Comparison of ENCODE assay signal across 8 cellular contexts in the genomic region with DNA sequence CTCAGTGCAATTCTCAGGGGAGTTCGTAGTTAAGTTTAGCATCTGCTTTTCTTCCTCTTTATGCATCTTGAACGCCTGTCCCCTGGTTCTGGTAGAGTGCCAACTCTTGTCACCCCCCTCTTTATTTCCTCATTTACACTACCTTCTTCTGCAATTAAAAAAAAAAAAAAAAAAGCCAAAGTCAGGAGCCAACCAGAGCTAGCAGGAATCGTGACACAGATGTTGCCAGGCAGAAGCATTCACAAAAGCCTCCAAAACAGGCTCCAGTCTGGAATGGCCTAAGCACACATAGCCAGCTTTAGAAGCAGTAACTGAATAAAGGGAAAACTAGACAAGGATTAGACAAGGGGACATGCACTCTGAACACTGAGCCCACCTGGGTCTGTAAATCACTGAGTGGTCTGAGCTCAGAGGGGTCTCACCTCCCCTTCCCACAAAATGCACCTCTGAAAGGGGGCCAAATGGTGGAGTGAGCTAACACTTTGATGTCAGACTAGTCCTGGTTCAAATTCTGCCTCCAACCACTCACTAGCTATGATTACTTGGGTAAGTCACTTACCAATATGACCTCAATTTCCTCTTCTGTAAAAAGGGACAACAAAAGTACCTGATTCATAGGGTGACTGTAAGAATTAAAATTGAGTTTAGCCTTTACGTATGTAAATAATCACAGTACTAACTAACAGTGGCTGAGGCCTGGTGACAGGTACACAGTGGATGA. TPM values are rescaled to one million over a fixed set of nuclear protein-coding genes. Genes with fewer than 3 reads are reported as not detected.
DNase-seq lines count a peak whose midpoint lies in the region; ATAC-seq and TF ChIP-seq lines count a peak whose summit lies in the region.

No MANE protein-coding gene starts in this region.

- H3K9me3 ChIP-seq in HUES48 (ENCODE audit: control insufficient read depth, insufficient read depth, low read length), result no peaks in the 10 kb centered on the region
- no peaks in the 10 kb centered on the region for H3K9me3 ChIP-seq in OCI-LY7 (ENCODE audit: low read length)
- H3K9me3 ChIP-seq in gastroesophageal sphincter, result no peaks in the 10 kb centered on the region

- H3K27me3 Mint-ChIP-seq in Calu3 (ENCODE audit: unreplicated experiment), result no peaks in the 10 kb centered on the region
- H3K27me3 Mint-ChIP-seq in activated naive CD4-positive, alpha-beta T cell treated with anti-CD3 and anti-CD28 coated beads for 36 hours (ENCODE audit: low read depth), result no peaks in the 10 kb centered on the region

- no peaks in the 10 kb centered on the region for H3K27me3 ChIP-seq in HUES48 (ENCODE audit: control insufficient read depth, insufficient read depth, low read length)
- no peaks in the 10 kb centered on the region for H3K27me3 ChIP-seq in gastroesophageal sphincter

- no peak for TF ChIP-seq POLR2A in gastroesophageal sphincter (IDR thresholded peaks at IDR 0.05)

- CTCF ChIA-PET in Calu3 (lab: Charles Lee), result interaction anchor here (0.5 to 3.9 kb wide), 9 partner anchors 13 to 145 kb away, joined by 3 to 17 read pairs (median 4); no protein-coding TSS in a partner anchor
- CTCF ChIA-PET in OCI-LY7 (lab: Charles Lee; ENCODE audit: unreplicated experiment), result interaction anchor here (0.6 to 2.0 kb wide), 5 partner anchors 10 to 47 kb away, joined by 3 to 7 read pairs (median 5); no protein-coding TSS in a partner anchor
- CTCF ChIA-PET in activated naive CD4-positive, alpha-beta T cell treated with anti-CD3 and anti-CD28 coated beads for 36 hours (lab: Charles Lee), result interaction anchor here (1.1 to 4.3 kb wide), 6 partner anchors 9 to 46 kb away, joined by 3 to 33 read pairs (median 6); no protein-coding TSS in a partner anchor

- ATAC-seq in gastroesophageal sphincter (peak; percentile 67), GM19324 (IDR thresholded peaks at IDR 0.05; ENCODE audit: low FRiP score, unreplicated experiment) (no peak)

- DNase-seq in Calu3, result peak; percentile 72
- DNase-seq in OCI-LY7 (ENCODE audit: low spot score), result peak; percentile 96
- DNase-seq in activated naive CD4-positive, alpha-beta T cell treated with anti-CD3 and anti-CD28 coated beads for 36 hours, result peak; percentile 64
- peak in 47 of 56 donors; percentile 8 to 83 (median 43) for DNase-seq in nucleus accumbens (lab: John Stamatoyannopoulos, UW)
- DNase-seq in GM20000 (ENCODE audit: low spot score), result no peak

- peak overlapping the region; percentile 94 for H3K27ac Mint-ChIP-seq in Calu3 (ENCODE audit: unreplicated experiment)
- H3K27ac Mint-ChIP-seq in activated naive CD4-positive, alpha-beta T cell treated with anti-CD3 and anti-CD28 coated beads for 36 hours, result peak overlapping the region; percentile 98

- H3K36me3 ChIP-seq in HUES48 (ENCODE audit: control insufficient read depth, insufficient read depth, low read length) (no peaks in the 10 kb centered on the region), OCI-LY7 (ENCODE audit: insufficient read depth, low read length) (peaks cover 68% of the 10 kb centered on the region), gastroesophageal sphincter (peaks cover 0 to 6% of the 10 kb centered on the region in 2 donors)

- BruUV-seq in Calu3 (replicated peaks; lab: Mats Ljungman, UMichigan), result no TSS peak
- BruUV-seq in OCI-LY7 (replicated peaks; lab: Mats Ljungman, UMichigan), result no TSS peak

- WGBS in gastroesophageal sphincter (ENCODE audit: low coverage in 1 of 2), 2 donors, result 5 to 10% methylated on average over 4 of the region's 4 CpGs

- H4K20me1 ChIP-seq in OCI-LY7 (ENCODE audit: insufficient read depth, low read length), result peaks cover 29% of the 10 kb centered on the region

- peak overlapping the region; percentile 33; the same call in 1 of the 2 replicates for H3K4me3 ChIP-seq in HUES48 (ENCODE audit: low read depth, low read length)
- peak overlapping the region; percentile 99 for H3K4me3 ChIP-seq in OCI-LY7 (ENCODE audit: low read depth, low read length, poor library complexity, severe bottlenecking)
- peak overlapping the region; percentile 46 to 52 for H3K4me3 ChIP-seq in gastroesophageal sphincter

- TF ChIP-seq CTCF in Calu3 (IDR thresholded peaks at IDR 0.05; ENCODE audit: unreplicated experiment) (no peak), OCI-LY7 (conservative IDR thresholded peaks at IDR 0.05; ENCODE audit: low read length) (no peak), gastroesophageal sphincter (IDR thresholded peaks at IDR 0.05) (no peak), GM20000 (IDR thresholded peaks at IDR 0.05; ENCODE audit: extremely low read depth, missing control alignments) (no peak)

- peak overlapping the region; percentile 95 for H3K4me3 Mint-ChIP-seq in Calu3 (ENCODE audit: low read depth, unreplicated experiment)
- peak overlapping the region; percentile 98 for H3K4me3 Mint-ChIP-seq in activated naive CD4-positive, alpha-beta T cell treated with anti-CD3 and anti-CD28 coated beads for 36 hours

- H3K4me1 ChIP-seq in HUES48 (ENCODE audit: control insufficient read depth, insufficient read depth, low read length) (peaks cover 27% of the 10 kb centered on the region), OCI-LY7 (ENCODE audit: insufficient read depth, low read length, poor library complexity, severe bottlenecking) (peaks cover 70% of the 10 kb centered on the region), gastroesophageal sphincter (peaks cover 2 to 48% (median 4%) of the 10 kb centered on the region in 3 donors)

- H3K4me2 ChIP-seq in OCI-LY7 (ENCODE audit: low read length), result peak overlapping the region; percentile 94

- H2AFZ ChIP-seq in OCI-LY7 (ENCODE audit: low read length), result no peak overlapping the region

- no peak for TF ChIP-seq EP300 in gastroesophageal sphincter (IDR thresholded peaks at IDR 0.05)

- H3K79me2 ChIP-seq in OCI-LY7 (ENCODE audit: insufficient read depth, low read depth, low read length), result peaks cover 63% of the 10 kb centered on the region

- H3K27ac ChIP-seq in HUES48 (ENCODE audit: low read depth, low read length), result peak overlapping the region; percentile 59
- peak overlapping the region; percentile 97 for H3K27ac ChIP-seq in OCI-LY7 (ENCODE audit: low read depth, low read length, poor library complexity, severe bottlenecking)
- H3K27ac ChIP-seq in gastroesophageal sphincter, result peak overlapping the region; percentile 73 to 87 (median 80)

- H3K9me2 ChIP-seq in OCI-LY7 (ENCODE audit: insufficient read depth, low read length), result no peaks in the 10 kb centered on the region

- H3K9me3 Mint-ChIP-seq in Calu3 (ENCODE audit: low read depth, unreplicated experiment), result no peaks in the 10 kb centered on the region
- H3K9me3 Mint-ChIP-seq in activated naive CD4-positive, alpha-beta T cell treated with anti-CD3 and anti-CD28 coated beads for 36 hours, result no peaks in the 10 kb centered on the region

- peaks cover 40% of the 10 kb centered on the region for H3K4me1 Mint-ChIP-seq in Calu3 (ENCODE audit: low read depth, unreplicated experiment)
- H3K4me1 Mint-ChIP-seq in activated naive CD4-positive, alpha-beta T cell treated with anti-CD3 and anti-CD28 coated beads for 36 hours (ENCODE audit: low read depth), result peaks cover 39% of the 10 kb centered on the region

- intact Hi-C loops in Calu3 (cut with micrococcal nuclease; ENCODE audit: unreplicated experiment), result no loop called here
- intact Hi-C loops in OCI-LY7 (cut with micrococcal nuclease; ENCODE audit: unreplicated experiment), result loop anchor here (1.0 to 5.0 kb wide), 2 partner anchors 26 to 742 kb away; no protein-coding TSS in a partner anchor
- intact Hi-C loops in activated naive CD4-positive, alpha-beta T cell treated with anti-CD3 and anti-CD28 coated beads for 36 hours (cut with micrococcal nuclease), result loop anchor here (1.0 to 5.0 kb wide), 7 partner anchors 372 to 1360 kb away; partner anchors contain the start of genes G3BP1, GM2A, GRPEL2 and PPARGC1B

- no peak overlapping the region for H3K9ac ChIP-seq in HUES48 (ENCODE audit: low read depth, low read length)

- POLR2A ChIA-PET in OCI-LY7 (lab: Charles Lee), result interaction anchor here (0.5 to 5.1 kb wide), 17 partner anchors 11 to 740 kb away, joined by 3 to 38 read pairs (median 6); partner anchors contain the start of genes RPS14 and TCOF1

- peaks cover 70% of the 10 kb centered on the region for H3K36me3 Mint-ChIP-seq in Calu3 (ENCODE audit: insufficient read depth, unreplicated experiment)
- H3K36me3 Mint-ChIP-seq in activated naive CD4-positive, alpha-beta T cell treated with anti-CD3 and anti-CD28 coated beads for 36 hours (ENCODE audit: low read depth), result peaks cover 24% of the 10 kb centered on the region

RNA-seq across cellular contexts. Expression of gene CD74, which starts 2.0 kb away (rescaled TPM):
- 773 and 1,091 TPM in 2 replicates for total RNA-seq in Calu3 (2022)
- total RNA-seq in OCI-LY7 (2014; rRNA removed; shearing (Covaris generic)), result 2,446 and 3,686 TPM in 2 replicates
- 1,759 and 1,769 TPM in 2 replicates for total RNA-seq in OCI-LY7 (2022)
- total RNA-seq in activated naive CD4-positive, alpha-beta T cell treated with anti-CD3 and anti-CD28 coated beads for 36 hours, result 100 to 1,000 TPM; 312 to 316 TPM
- total RNA-seq in gastroesophageal sphincter, result 100 to 1,000 TPM; 142 to 720 (median 338) TPM

RNA-seq across cellular contexts. Expression of gene RPS14, which starts 38.9 kb away (rescaled TPM):
- total RNA-seq in Calu3 (2022), result 2,194 and 2,330 TPM in 2 replicates
- 2,281 and 2,351 TPM in 2 replicates for total RNA-seq in OCI-LY7 (2014; rRNA removed; shearing (Covaris generic))
- 2,284 and 2,304 TPM in 2 replicates for total RNA-seq in OCI-LY7 (2022)
- total RNA-seq in activated naive CD4-positive, alpha-beta T cell treated with anti-CD3 and anti-CD28 coated beads for 36 hours, result 1,000 to 10,000 TPM; 4,594 to 4,738 TPM
- total RNA-seq in gastroesophageal sphincter, result 1,000 to 10,000 TPM; 1,275 to 3,828 (median 2,502) TPM

RNA-seq across cellular contexts. Expression of gene TCOF1, which starts 53.2 kb away (rescaled TPM):
- total RNA-seq in Calu3 (2022) (96.1 and 106 TPM in 2 replicates), OCI-LY7 (2022) (104 and 108 TPM in 2 replicates), gastroesophageal sphincter (10 to 100 TPM; 25.4 to 55.7 (median 31.0) TPM)
- total RNA-seq in OCI-LY7 (2014; rRNA removed; shearing (Covaris generic)), result 61.3 and 62.9 TPM in 2 replicates
- total RNA-seq in activated naive CD4-positive, alpha-beta T cell treated with anti-CD3 and anti-CD28 coated beads for 36 hours, result 100 to 1,000 TPM; 114 to 115 TPM

Comparison
In these comparisons a context has a peak if more than half of its experiments do, and no peak if none do; other contexts are left out.
1. H3K4me3 ChIP-seq: peak in every context shown above with its lines; median percentile 99 in OCI-LY7; 49 in gastroesophageal sphincter; 33 in HUES48.